Comparison of ENCODE assay signal across 17 cellular contexts in the genomic region with DNA sequence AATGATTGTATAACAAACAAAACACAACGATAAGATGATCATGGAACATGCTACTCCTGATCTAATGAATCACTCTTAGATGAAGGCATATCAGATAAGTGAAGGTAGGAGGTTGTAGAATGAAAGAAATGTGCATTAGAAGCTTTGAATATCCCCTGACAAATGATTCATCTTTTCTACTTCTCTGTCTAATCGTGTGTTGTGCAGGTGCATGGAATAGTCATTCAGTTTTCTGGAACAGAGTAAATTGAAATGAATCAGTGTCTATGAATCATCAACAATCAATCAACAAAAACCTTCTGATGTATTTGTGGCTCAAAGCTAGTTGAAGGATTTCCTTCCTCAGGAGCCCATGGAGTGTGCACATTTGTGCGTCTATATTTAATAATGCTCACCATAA.
DNase-seq lines count a peak whose midpoint lies in the region; ATAC-seq and TF ChIP-seq lines count a peak whose summit lies in the region.
"Had no signal": no experiment of that assay in that cellular context is flagged by ENCODE, and none has a peak within 500 bp of the region (broad histone marks: within the 10 kb centered on the region; RNA-seq: fewer than 3 reads in every experiment).

No MANE protein-coding gene starts in this region.

- POLR2A ChIA-PET in MCF 10A (lab: Yijun Ruan, JAX): interaction anchor here (1.0 kb wide), 1 partner anchor 13 kb away, joined by 4 read pairs; no protein-coding TSS in a partner anchor
- POLR2A ChIA-PET in OCI-LY7 (lab: Charles Lee): interaction anchor here (1.8 kb wide), 1 partner anchor 12 kb away, joined by 4 read pairs; no protein-coding TSS in a partner anchor

- H3K9me3 ChIP-seq in breast epithelium: no peaks in the 10 kb centered on the region
- no peaks in the 10 kb centered on the region for H3K9me3 ChIP-seq in OCI-LY7 (ENCODE audit: low read length)
- H3K9me3 ChIP-seq: BLaER1 treated with 17β-estradiol and CSF1 and Interleukin-3, amounts not matched to agents 10 nM and 100 nM had no signal

- H3K36me3 Mint-ChIP-seq in MCF 10A (ENCODE audit: insufficient read depth, unreplicated experiment): no peaks in the 10 kb centered on the region
- no peaks in the 10 kb centered on the region for H3K36me3 Mint-ChIP-seq in activated naive CD8-positive, alpha-beta T cell treated with anti-CD3 and anti-CD28 coated beads, Interleukin-2, amount 50 U/mL, for 24 hours (ENCODE audit: low read depth)
- H3K36me3 Mint-ChIP-seq: CD8-positive, alpha-beta memory T cell had no signal

- no peak for ATAC-seq in activated naive CD8-positive, alpha-beta T cell treated with anti-CD3 and anti-CD28 coated beads, Interleukin-2, amount 50 U/mL, for 24 hours

- H3K27me3 ChIP-seq in breast epithelium: no peaks in the 10 kb centered on the region
- H3K27me3 ChIP-seq: BLaER1 treated with 17β-estradiol and CSF1 and Interleukin-3, amounts not matched to agents 10 nM and 100 nM had no signal

- no peak overlapping the region for H3K4me2 ChIP-seq in OCI-LY7 (ENCODE audit: low read length)
- H3K4me2 ChIP-seq: BLaER1 treated with 17β-estradiol and CSF1 and Interleukin-3, amounts not matched to agents 10 nM and 100 nM had no signal

- no peaks in the 10 kb centered on the region for H3K9me2 ChIP-seq in OCI-LY7 (ENCODE audit: insufficient read depth, low read length)

- no peak for TF ChIP-seq POLR2A in breast epithelium (IDR thresholded peaks at IDR 0.05)

- H3K27me3 Mint-ChIP-seq in MCF 10A (ENCODE audit: insufficient read depth, unreplicated experiment): no peaks in the 10 kb centered on the region
- H3K27me3 Mint-ChIP-seq in activated naive CD8-positive, alpha-beta T cell treated with anti-CD3 and anti-CD28 coated beads, Interleukin-2, amount 50 U/mL, for 24 hours: no peaks in the 10 kb centered on the region
- H3K27me3 Mint-ChIP-seq: CD8-positive, alpha-beta memory T cell had no signal

- no peak overlapping the region for H3K4me3 ChIP-seq in breast epithelium
- H3K4me3 ChIP-seq in OCI-LY7 (ENCODE audit: low read depth, low read length, poor library complexity, severe bottlenecking): no peak overlapping the region
- H3K4me3 ChIP-seq: BLaER1 treated with 17β-estradiol and CSF1 and Interleukin-3, amounts not matched to agents 10 nM and 100 nM had no signal

- no peaks in the 10 kb centered on the region for H4K20me1 ChIP-seq in OCI-LY7 (ENCODE audit: insufficient read depth, low read length)
- H4K20me1 ChIP-seq: BLaER1 treated with 17β-estradiol and CSF1 and Interleukin-3, amounts not matched to agents 10 nM and 100 nM had no signal

- H3K27ac ChIP-seq in breast epithelium (no peak overlapping the region), OCI-LY7 (ENCODE audit: low read depth, low read length, poor library complexity, severe bottlenecking) (no peak overlapping the region), epithelial cell of prostate (no peak overlapping the region)
- H3K27ac ChIP-seq: BLaER1 treated with 17β-estradiol and CSF1 and Interleukin-3, amounts not matched to agents 10 nM and 100 nM had no signal

- CTCF ChIA-PET in MCF 10A (lab: Yijun Ruan, JAX): interaction anchor here (1.0 kb wide), 1 partner anchor 198 kb away, joined by 3 read pairs; no protein-coding TSS in a partner anchor
- CTCF ChIA-PET in OCI-LY7 (lab: Charles Lee; ENCODE audit: unreplicated experiment): no interaction called here

- DNase-seq in MCF 10A (ENCODE audit: unreplicated experiment): peak; percentile 16
- DNase-seq in breast epithelium (ENCODE audit: low spot score in 2 of 2): no peak
- DNase-seq in OCI-LY7 (ENCODE audit: low spot score): no peak
- peak; percentile 3 for DNase-seq in epithelial cell of prostate (ENCODE audit: low read depth, low spot score)
- DNase-seq in T1000 (lab: John Stamatoyannopoulos, UW): no peak
- no peak for DNase-seq in DMS153 (lab: John Stamatoyannopoulos, UW)
- DNase-seq in stimulated activated CD4-positive, alpha-beta T cell treated with anti-CD3 and anti-CD28 coated beads, Interleukin-12 subunit alpha, Interleukin-12 subunit beta, amount 100 ng/mL, for 4 hours: no peak
- DNase-seq in activated naive CD8-positive, alpha-beta T cell treated with anti-CD3 and anti-CD28 coated beads, Interleukin-2, amount 50 U/mL, for 24 hours: no peak
- DNase-seq: CD8-positive, alpha-beta memory T cell; H9; KG1; NCI-H1092; NCI-H146; NCI-H2081 treated with DMSO at 0.1 percent for 48 hours; NCI-H524; SIG-M5 had no signal

- H3K36me3 ChIP-seq in breast epithelium: peaks cover 3% of the 10 kb centered on the region
- H3K36me3 ChIP-seq in OCI-LY7 (ENCODE audit: insufficient read depth, low read length): no peaks in the 10 kb centered on the region
- H3K36me3 ChIP-seq: BLaER1 treated with 17β-estradiol and CSF1 and Interleukin-3, amounts not matched to agents 10 nM and 100 nM had no signal

- no peaks in the 10 kb centered on the region for H3K4me1 ChIP-seq in breast epithelium
- no peaks in the 10 kb centered on the region for H3K4me1 ChIP-seq in OCI-LY7 (ENCODE audit: insufficient read depth, low read length, poor library complexity, severe bottlenecking)
- H3K4me1 ChIP-seq: BLaER1 treated with 17β-estradiol and CSF1 and Interleukin-3, amounts not matched to agents 10 nM and 100 nM had no signal

- no peaks in the 10 kb centered on the region for H3K4me1 Mint-ChIP-seq in MCF 10A (ENCODE audit: insufficient read depth, unreplicated experiment)
- no peaks in the 10 kb centered on the region for H3K4me1 Mint-ChIP-seq in activated naive CD8-positive, alpha-beta T cell treated with anti-CD3 and anti-CD28 coated beads, Interleukin-2, amount 50 U/mL, for 24 hours
- H3K4me1 Mint-ChIP-seq: CD8-positive, alpha-beta memory T cell; H9 had no signal

- no peaks in the 10 kb centered on the region for H3K9me3 Mint-ChIP-seq in MCF 10A (ENCODE audit: unreplicated experiment)
- peaks cover 19% of the 10 kb centered on the region for H3K9me3 Mint-ChIP-seq in activated naive CD8-positive, alpha-beta T cell treated with anti-CD3 and anti-CD28 coated beads, Interleukin-2, amount 50 U/mL, for 24 hours
- H3K9me3 Mint-ChIP-seq: H9 had no signal

- H3K79me2 ChIP-seq in OCI-LY7 (ENCODE audit: insufficient read depth, low read depth, low read length): no peaks in the 10 kb centered on the region

- no peak overlapping the region for H3K27ac Mint-ChIP-seq in MCF 10A (ENCODE audit: low read depth, unreplicated experiment)
- no peak overlapping the region for H3K27ac Mint-ChIP-seq in activated naive CD8-positive, alpha-beta T cell treated with anti-CD3 and anti-CD28 coated beads, Interleukin-2, amount 50 U/mL, for 24 hours
- H3K27ac Mint-ChIP-seq: H9 had no signal

- intact Hi-C loops in MCF 10A (cut with micrococcal nuclease) (no loop called here), breast epithelium (cut with DNase I; ENCODE audit: low total_unique reads) (no loop called here), OCI-LY7 (cut with micrococcal nuclease; ENCODE audit: unreplicated experiment) (loop anchor here (10.0 kb wide), 1 partner anchor 181 kb away; no protein-coding TSS in a partner anchor)

- peak overlapping the region; percentile 12; the same call in 1 of the 2 replicates for H2AFZ ChIP-seq in OCI-LY7 (ENCODE audit: low read length)

- H3K4me3 Mint-ChIP-seq in MCF 10A (ENCODE audit: unreplicated experiment): no peak overlapping the region
- no peak overlapping the region for H3K4me3 Mint-ChIP-seq in activated naive CD8-positive, alpha-beta T cell treated with anti-CD3 and anti-CD28 coated beads, Interleukin-2, amount 50 U/mL, for 24 hours
- H3K4me3 Mint-ChIP-seq: CD8-positive, alpha-beta memory T cell; H9 had no signal

- BruUV-seq in MCF 10A (replicated peaks; lab: Mats Ljungman, UMichigan) (no TSS peak), OCI-LY7 (replicated peaks; lab: Mats Ljungman, UMichigan) (no TSS peak)

- TF ChIP-seq CTCF in MCF 10A (IDR thresholded peaks at IDR 0.05; ENCODE audit: unreplicated experiment) (no peak), breast epithelium (IDR thresholded peaks at IDR 0.05) (no peak), OCI-LY7 (conservative IDR thresholded peaks at IDR 0.05; ENCODE audit: low read length) (no peak)

Comparison
In these comparisons a context has a peak if more than half of its experiments do, and no peak if none do; other contexts are left out.
1. DNase-seq: peak in MCF 10A (single experiment) and epithelial cell of prostate (single experiment); none in breast epithelium (0 of 2), OCI-LY7 (single experiment), T1000 (single experiment), DMS153 (single experiment), stimulated activated CD4-positive, alpha-beta T cell treated with anti-CD3 and anti-CD28 coated beads, Interleukin-12 subunit alpha, Interleukin-12 subunit beta, amount 100 ng/mL, for 4 hours (single experiment) and activated naive CD8-positive, alpha-beta T cell treated with anti-CD3 and anti-CD28 coated beads, Interleukin-2, amount 50 U/mL, for 24 hours (single experiment).